In the genomic region with DNA sequence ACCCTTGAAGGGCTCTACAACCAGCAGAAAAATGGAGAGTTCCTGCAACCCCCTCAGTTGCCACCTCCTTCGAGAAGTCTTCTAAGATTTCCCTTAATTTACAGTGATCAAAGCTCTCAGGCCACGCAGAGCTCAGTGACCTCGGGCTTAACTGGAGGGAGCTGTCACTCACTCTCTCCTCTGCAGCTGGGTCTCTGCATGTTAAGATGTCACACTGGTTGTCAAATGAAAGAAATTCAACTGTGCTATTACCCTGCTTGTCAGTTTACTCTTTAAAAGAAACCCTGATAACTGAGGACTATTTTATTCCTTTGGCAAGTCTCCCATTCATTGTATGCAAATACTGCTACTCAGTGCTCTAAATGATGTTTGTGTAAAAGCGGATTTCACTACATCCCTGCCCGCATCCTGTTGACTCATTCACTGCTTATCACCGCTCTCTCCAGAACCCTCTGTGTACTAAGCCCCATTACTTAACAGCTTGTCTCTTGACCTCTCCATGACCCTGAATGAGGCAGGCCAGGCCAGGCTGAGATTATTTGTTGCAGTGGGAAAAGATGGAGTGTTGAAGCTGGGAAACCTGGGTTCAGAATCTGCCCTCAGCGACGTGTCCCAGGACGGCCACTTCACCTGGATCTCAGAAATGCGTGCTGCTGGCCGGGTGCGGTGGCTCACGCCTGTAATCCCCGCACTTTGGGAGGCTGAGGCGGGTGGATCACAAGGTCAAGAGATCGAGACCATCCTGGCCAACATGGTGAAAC, we compare ENCODE assay signal across 8 cellular contexts. TPM values are rescaled to one million over a fixed set of nuclear protein-coding genes. Genes with fewer than 3 reads are reported as not detected.
A peak's percentile ranks its signal among the peaks of the same experiment; 100 is the strongest.
DNase-seq lines count a peak whose midpoint lies in the region; ATAC-seq and TF ChIP-seq lines count a peak whose summit lies in the region.

No MANE protein-coding gene starts in this region.

- intact Hi-C loops in CD14-positive monocyte (cut with micrococcal nuclease), result loop anchor here (1.0 to 2.0 kb wide), 2 partner anchors 8 to 15 kb away; a partner anchor contains a TSS

- H3K4me3 Mint-ChIP-seq in CD14-positive monocyte, result peak overlapping the region; percentile 52 to 76
- H3K4me3 Mint-ChIP-seq in activated naive CD8-positive, alpha-beta T cell, result peak overlapping the region; percentile 78

- no peak for TF ChIP-seq CTCF in CD14-positive monocyte (IDR thresholded peaks at IDR 0.05)

- H3K4me1 Mint-ChIP-seq in CD14-positive monocyte, result peaks cover 55% of the 10 kb centered on the region
- peaks cover 68% of the 10 kb centered on the region for H3K4me1 Mint-ChIP-seq in activated naive CD8-positive, alpha-beta T cell (ENCODE audit: low read depth)

- peaks cover 18 to 33% (median 30%) of the 10 kb centered on the region in 3 donors for H3K27me3 Mint-ChIP-seq in CD14-positive monocyte (ENCODE audit: low read depth in 3 of 3)
- no peaks in the 10 kb centered on the region for H3K27me3 Mint-ChIP-seq in activated naive CD8-positive, alpha-beta T cell

- peak overlapping the region; percentile 86 to 95 (median 88) for H3K27ac Mint-ChIP-seq in CD14-positive monocyte
- peak overlapping the region; percentile 94 for H3K27ac Mint-ChIP-seq in activated naive CD8-positive, alpha-beta T cell

- H3K36me3 Mint-ChIP-seq in CD14-positive monocyte, result peaks cover 0 to 15% of the 10 kb centered on the region in 2 donors
- peaks cover 24% of the 10 kb centered on the region for H3K36me3 Mint-ChIP-seq in activated naive CD8-positive, alpha-beta T cell

- H3K9me3 Mint-ChIP-seq in CD14-positive monocyte, result peaks cover 7 to 19% (median 10%) of the 10 kb centered on the region in 7 donors
- H3K9me3 Mint-ChIP-seq in activated naive CD8-positive, alpha-beta T cell (ENCODE audit: low read depth), result no peaks in the 10 kb centered on the region

- peak; percentile 84 for ATAC-seq in HG03342 (IDR thresholded peaks at IDR 0.05; ENCODE audit: unreplicated experiment)
- no peak for ATAC-seq in HG02840 (IDR thresholded peaks at IDR 0.05; ENCODE audit: low FRiP score, unreplicated experiment)
- ATAC-seq in GM21360 (IDR thresholded peaks at IDR 0.05; ENCODE audit: unreplicated experiment), result no peak

- DNase-seq in CD14-positive monocyte (ENCODE audit: low spot score) (peak; percentile 89), SKM-1 (lab: John Stamatoyannopoulos, UW; ENCODE audit: unreplicated experiment) (peak; percentile 91), hepatic stellate cell (ENCODE audit: low spot score) (peak; percentile 94)
- DNase-seq in stimulated activated CD4-positive, alpha-beta T cell treated with anti-CD3 and anti-CD28 coated beads, Interleukin-2, amount 100 ng/mL, for 24 hours, result peak; percentile 55 to 66

RNA-seq across cellular contexts. Expression of a gene that starts 13.7 kb away (rescaled TPM):
- under 1 TPM; 0.29 to 0.59 TPM for polyA plus RNA-seq in CD14-positive monocyte

RNA-seq across cellular contexts. Expression of a gene that starts 39.6 kb away (rescaled TPM):
- polyA plus RNA-seq in CD14-positive monocyte, result not detected
